In the genomic region with DNA sequence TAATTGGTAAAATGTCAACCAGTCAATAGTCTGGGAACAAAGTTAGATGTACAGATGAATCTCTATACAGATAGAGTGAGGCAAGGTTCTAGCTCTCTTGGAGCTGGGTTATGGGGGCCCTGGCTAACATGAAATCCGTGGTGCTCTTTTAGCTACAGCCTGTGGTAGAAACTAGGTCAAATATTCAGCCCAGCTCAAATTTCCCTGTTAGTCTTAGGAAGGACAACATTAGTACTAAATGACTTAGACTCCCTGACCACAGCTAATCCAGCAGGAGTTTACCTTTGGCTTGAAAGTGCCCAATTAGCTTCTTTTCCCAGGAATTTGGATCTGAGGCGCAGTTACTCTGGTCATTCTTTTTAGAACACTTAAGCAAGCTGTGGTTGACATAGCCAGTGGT, we compare ENCODE assay signal across 28 cellular contexts.
"Had no signal": no experiment of that assay in that cellular context is flagged by ENCODE, and none has a peak within 500 bp of the region (broad histone marks: within the 10 kb centered on the region; RNA-seq: fewer than 3 reads in every experiment).

No MANE protein-coding gene starts in this region.

- H3K9me2 ChIP-seq: SK-N-SH had no signal

- H3K36me3 ChIP-seq: MG63, Peyer's patch, SJCRH30 had no signal

- H3K9ac ChIP-seq: SK-N-SH had no signal

- H3K4me2 ChIP-seq: SK-N-SH had no signal

- H3K27ac ChIP-seq: body of pancreas, Peyer's patch, RWPE1, SJCRH30, VCaP had no signal

- ATAC-seq: activated T-helper 17 cell treated with anti-CD3 and anti-CD28 coated beads, Interleukin-2, amount 50 U/mL, for 72 hours; body of pancreas had no signal

- H3K4me1 ChIP-seq: body of pancreas, Peyer's patch, SJCRH30 had no signal

- H3K4me3 ChIP-seq: body of pancreas, MG63, Peyer's patch, SJCRH30 had no signal

- FAIRE-seq: bronchial epithelial cell had no signal

- H3K9me3 ChIP-seq: body of pancreas, MG63, Peyer's patch, SJCRH30, SK-N-SH had no signal

- H3K27me3 ChIP-seq: body of pancreas, MG63, Peyer's patch, SJCRH30 had no signal

- DNase-seq: activated CD4-positive, alpha-beta memory T cell treated with anti-CD3 and anti-CD28 coated beads for 36 hours; activated CD4-positive, alpha-beta T cell treated with anti-CD3 and anti-CD28 coated beads, Interleukin-2, amount 10 ng/mL, durations not matched to agents 7 days and 5 days; activated CD4-positive, CD25-positive, alpha-beta regulatory T cell; activated CD8-positive, alpha-beta memory T cell treated with anti-CD3 and anti-CD28 coated beads for 24 hours; activated gamma-delta T cell; activated naive CD4-positive, alpha-beta T cell treated with anti-CD3 and anti-CD28 coated beads for 36 hours; activated T-cell treated with anti-CD3 and anti-CD28 coated beads, Interleukin-2, amount 50 U/mL, for 48 hours; body of pancreas; Kasumi-1; KBM-7; MG63; MV-4-11; NCI-H1092 treated with DMSO at 0.1 percent for 48 hours; NCI-H1417 treated with DMSO at 0.1 percent for 48 hours; NCI-H1694; NCI-H2081; NCI-H510A treated with DMSO at 0.1 percent for 48 hours; NCI-H69; OCI-M1; Peyer's patch; Right ventricle myocardium superior; SK-N-SH; T-helper 1 cell had no signal
